2 cellular contexts compared by ENCODE assay signal in the genomic region with DNA sequence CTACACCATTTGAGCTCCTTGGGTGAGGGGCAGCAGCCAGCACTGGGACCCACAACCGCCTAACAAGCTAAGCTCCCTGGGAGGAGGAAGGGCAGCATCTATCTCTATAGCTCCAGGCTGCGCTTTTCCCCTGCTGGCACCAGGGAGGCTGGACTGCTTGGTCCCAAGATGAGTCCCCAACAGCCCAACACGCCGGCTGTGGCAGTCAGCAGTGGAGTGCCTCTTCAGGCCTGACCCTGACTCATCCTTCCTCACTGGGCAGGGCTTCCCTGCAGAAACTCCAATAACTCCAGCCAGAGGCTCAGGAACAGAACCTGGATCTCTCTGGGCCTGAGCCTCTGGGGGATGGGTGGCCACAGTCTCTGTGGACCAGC.
TF ChIP-seq lines count a peak whose summit lies in the region.

No MANE protein-coding gene starts in this region.

TF ChIP-seq in GM23338, 12 proteins besides CTCF, POLR2A, EP300 and RAD21 (continued from another document):
- no peak for TF ChIP-seq ZNF331 (CRISPR knock-in tag; IDR thresholded peaks at IDR 0.05; ENCODE audit: low read depth)
- TF ChIP-seq, protein P1, sequence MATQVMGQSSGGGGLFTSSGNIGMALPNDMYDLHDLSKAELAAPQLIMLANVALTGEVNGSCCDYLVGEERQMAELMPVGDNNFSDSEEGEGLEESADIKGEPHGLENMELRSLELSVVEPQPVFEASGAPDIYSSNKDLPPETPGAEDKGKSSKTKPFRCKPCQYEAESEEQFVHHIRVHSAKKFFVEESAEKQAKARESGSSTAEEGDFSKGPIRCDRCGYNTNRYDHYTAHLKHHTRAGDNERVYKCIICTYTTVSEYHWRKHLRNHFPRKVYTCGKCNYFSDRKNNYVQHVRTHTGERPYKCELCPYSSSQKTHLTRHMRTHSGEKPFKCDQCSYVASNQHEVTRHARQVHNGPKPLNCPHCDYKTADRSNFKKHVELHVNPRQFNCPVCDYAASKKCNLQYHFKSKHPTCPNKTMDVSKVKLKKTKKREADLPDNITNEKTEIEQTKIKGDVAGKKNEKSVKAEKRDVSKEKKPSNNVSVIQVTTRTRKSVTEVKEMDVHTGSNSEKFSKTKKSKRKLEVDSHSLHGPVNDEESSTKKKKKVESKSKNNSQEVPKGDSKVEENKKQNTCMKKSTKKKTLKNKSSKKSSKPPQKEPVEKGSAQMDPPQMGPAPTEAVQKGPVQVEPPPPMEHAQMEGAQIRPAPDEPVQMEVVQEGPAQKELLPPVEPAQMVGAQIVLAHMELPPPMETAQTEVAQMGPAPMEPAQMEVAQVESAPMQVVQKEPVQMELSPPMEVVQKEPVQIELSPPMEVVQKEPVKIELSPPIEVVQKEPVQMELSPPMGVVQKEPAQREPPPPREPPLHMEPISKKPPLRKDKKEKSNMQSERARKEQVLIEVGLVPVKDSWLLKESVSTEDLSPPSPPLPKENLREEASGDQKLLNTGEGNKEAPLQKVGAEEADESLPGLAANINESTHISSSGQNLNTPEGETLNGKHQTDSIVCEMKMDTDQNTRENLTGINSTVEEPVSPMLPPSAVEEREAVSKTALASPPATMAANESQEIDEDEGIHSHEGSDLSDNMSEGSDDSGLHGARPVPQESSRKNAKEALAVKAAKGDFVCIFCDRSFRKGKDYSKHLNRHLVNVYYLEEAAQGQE (IDR thresholded peaks at IDR 0.05; ENCODE audit: unreplicated experiment): no peak

TF ChIP-seq in H1, 55 proteins besides CTCF, POLR2A, EP300 and RAD21 (continued from another document):
- TF ChIP-seq ATF2 (IDR thresholded peaks at IDR 0.05; ENCODE audit: low read length) (no peak), RFX5 (IDR thresholded peaks at IDR 0.05; ENCODE audit: borderline replicate concordance, low read depth, low read length) (no peak), SUZ12 (IDR thresholded peaks at IDR 0.05; ENCODE audit: low read length) (no peak), CHD2 (IDR thresholded peaks at IDR 0.05; ENCODE audit: low read length) (no peak), TEAD4 (IDR thresholded peaks at IDR 0.05; ENCODE audit: low read depth, low read length) (no peak), JUN (IDR thresholded peaks at IDR 0.05; ENCODE audit: low read depth, low read length) (no peak), CHD7 (IDR thresholded peaks at IDR 0.05; ENCODE audit: insufficient replicate concordance, low read length) (no peak)
